1 cellular context compared by ENCODE assay signal in the genomic region with DNA sequence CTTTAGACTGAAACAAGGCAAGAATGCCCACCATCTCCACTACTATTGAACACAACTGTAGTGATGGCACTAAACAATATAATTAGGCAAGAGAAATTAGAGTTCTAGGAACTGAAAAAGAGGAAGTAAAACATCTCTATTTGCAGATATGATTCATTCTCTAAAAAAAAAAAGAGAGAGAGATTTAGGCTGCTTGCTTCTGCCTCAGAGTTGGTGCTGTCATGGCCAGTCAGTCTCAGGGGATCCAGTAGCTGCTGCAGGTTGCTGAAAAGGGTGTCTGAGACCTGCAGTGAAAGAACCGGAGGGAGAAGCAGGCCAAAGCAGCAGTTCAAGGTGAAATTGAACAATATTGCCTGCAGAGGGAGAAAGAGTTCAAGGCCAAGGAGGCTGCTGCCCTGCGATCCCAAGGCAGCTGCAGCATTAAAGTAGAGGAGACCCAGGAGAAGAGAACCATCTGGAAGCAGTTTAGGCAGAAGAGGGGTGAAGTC.
TF ChIP-seq lines count a peak whose summit lies in the region.

No MANE protein-coding gene starts in this region.

TF ChIP-seq in K562, 482 proteins besides CTCF, POLR2A, EP300 and RAD21 (continued from another document):
- TF ChIP-seq ZNF217 (CRISPR knock-in tag; IDR thresholded peaks at IDR 0.05) (no peak), ZNF79 (CRISPR knock-in tag; IDR thresholded peaks at IDR 0.05; ENCODE audit: low read depth) (no peak), ESRRA (IDR thresholded peaks at IDR 0.05; ENCODE audit: borderline replicate concordance, low read depth) (no peak), CC2D1A (IDR thresholded peaks at IDR 0.05) (peak; percentile 21; the same call in 1 of the 2 replicates), ZNF41 (CRISPR knock-in tag; conservative IDR thresholded peaks at IDR 0.05) (no peak), BRCA1 (IDR thresholded peaks at IDR 0.05) (no peak), BRCA1 (CRISPR knock-in tag; IDR thresholded peaks at IDR 0.05) (no peak), TAF15 (IDR thresholded peaks at IDR 0.05; ENCODE audit: low read depth, low read length) (no peak), GATAD2B (IDR thresholded peaks at IDR 0.05; ENCODE audit: borderline replicate concordance) (no peak), SOX6 (IDR thresholded peaks at IDR 0.05) (peak; percentile 40; the same call in 1 of the 2 replicates), DPF2 (IDR thresholded peaks at IDR 0.05) (peak; percentile 35; the same call in 1 of the 2 replicates), BRF1 (IDR thresholded peaks at IDR 0.05; ENCODE audit: borderline replicate concordance, extremely low read depth, insufficient read length) (no peak), PTBP1 (IDR thresholded peaks at IDR 0.05; ENCODE audit: low read depth, low read length) (no peak), PHF21A (IDR thresholded peaks at IDR 0.05; ENCODE audit: borderline replicate concordance, low read depth) (no peak), NONO (IDR thresholded peaks at IDR 0.05; ENCODE audit: low read depth in 2 of 2, low read length in 1 of 2) (no peak), FOSL1 (tag; conservative IDR thresholded peaks at IDR 0.05) (peak; percentile 83), ZNF24 (IDR thresholded peaks at IDR 0.05) (no peak), CBX3 (IDR thresholded peaks at IDR 0.05; ENCODE audit: borderline replicate concordance in 1 of 2, low read length in 2 of 2) (no peak), RBM14 (IDR thresholded peaks at IDR 0.05; ENCODE audit: borderline replicate concordance, insufficient read depth, low read depth, low read length) (no peak), CEBPB (tag; IDR thresholded peaks at IDR 0.05) (no peak; the same call in 1 of the 2 replicates)
- TF ChIP-seq, protein P1, sequence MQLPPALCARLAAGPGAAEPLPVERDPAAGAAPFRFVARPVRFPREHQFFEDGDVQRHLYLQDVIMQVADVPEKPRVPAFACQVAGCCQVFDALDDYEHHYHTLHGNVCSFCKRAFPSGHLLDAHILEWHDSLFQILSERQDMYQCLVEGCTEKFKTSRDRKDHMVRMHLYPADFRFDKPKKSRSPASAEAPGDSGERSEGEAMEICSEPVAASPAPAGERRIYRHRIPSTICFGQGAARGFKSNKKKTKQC (CRISPR knock-in tag; IDR thresholded peaks at IDR 0.05) = no peak
- TF ChIP-seq, protein P2, sequence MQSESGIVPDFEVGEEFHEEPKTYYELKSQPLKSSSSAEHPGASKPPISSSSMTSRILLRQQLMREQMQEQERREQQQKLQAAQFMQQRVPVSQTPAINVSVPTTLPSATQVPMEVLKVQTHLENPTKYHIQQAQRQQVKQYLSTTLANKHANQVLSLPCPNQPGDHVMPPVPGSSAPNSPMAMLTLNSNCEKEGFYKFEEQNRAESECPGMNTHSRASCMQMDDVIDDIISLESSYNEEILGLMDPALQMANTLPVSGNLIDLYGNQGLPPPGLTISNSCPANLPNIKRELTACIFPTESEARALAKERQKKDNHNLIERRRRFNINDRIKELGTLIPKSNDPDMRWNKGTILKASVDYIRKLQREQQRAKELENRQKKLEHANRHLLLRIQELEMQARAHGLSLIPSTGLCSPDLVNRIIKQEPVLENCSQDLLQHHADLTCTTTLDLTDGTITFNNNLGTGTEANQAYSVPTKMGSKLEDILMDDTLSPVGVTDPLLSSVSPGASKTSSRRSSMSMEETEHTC (IDR thresholded peaks at IDR 0.05) = no peak
- TF ChIP-seq, protein P3, sequence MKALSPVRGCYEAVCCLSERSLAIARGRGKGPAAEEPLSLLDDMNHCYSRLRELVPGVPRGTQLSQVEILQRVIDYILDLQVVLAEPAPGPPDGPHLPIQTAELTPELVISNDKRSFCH (CRISPR knock-in tag; IDR thresholded peaks at IDR 0.05) = no peak
- TF ChIP-seq, protein P3 (tag; IDR thresholded peaks at IDR 0.05) = no peak
- TF ChIP-seq, protein P4, sequence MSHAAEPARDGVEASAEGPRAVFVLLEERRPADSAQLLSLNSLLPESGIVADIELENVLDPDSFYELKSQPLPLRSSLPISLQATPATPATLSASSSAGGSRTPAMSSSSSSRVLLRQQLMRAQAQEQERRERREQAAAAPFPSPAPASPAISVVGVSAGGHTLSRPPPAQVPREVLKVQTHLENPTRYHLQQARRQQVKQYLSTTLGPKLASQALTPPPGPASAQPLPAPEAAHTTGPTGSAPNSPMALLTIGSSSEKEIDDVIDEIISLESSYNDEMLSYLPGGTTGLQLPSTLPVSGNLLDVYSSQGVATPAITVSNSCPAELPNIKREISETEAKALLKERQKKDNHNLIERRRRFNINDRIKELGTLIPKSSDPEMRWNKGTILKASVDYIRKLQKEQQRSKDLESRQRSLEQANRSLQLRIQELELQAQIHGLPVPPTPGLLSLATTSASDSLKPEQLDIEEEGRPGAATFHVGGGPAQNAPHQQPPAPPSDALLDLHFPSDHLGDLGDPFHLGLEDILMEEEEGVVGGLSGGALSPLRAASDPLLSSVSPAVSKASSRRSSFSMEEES (CRISPR knock-in tag; IDR thresholded peaks at IDR 0.05) = no peak
